In the genomic region with DNA sequence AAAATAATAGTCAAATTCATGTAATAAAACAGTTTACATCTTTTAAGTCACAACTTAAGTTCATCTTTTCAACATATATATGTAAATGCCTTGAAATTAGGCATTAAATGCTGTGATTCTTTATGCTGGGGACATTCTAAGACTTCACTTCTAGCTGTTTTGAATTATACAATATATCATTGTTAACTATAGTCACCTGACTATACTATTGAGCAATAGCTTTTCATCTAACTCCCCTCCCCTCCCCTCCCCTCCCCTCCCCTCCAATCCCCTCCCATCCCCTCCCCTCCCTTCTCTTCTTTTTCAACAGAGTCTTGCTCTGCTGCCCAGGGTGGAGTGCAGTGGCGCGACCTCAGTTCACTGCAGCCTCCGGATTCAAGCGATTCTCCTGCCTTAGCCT, we compare ENCODE assay signal across 6 cellular contexts.
"Had no signal": no experiment of that assay in that cellular context is flagged by ENCODE, and none has a peak within 500 bp of the region (broad histone marks: within the 10 kb centered on the region; RNA-seq: fewer than 3 reads in every experiment).

No MANE protein-coding gene starts in this region.

- H3K9ac ChIP-seq: KMS-11 had no signal

- DNase-seq: IMR-90, KBM-7, KG1 had no signal

- H3K4me2 ChIP-seq: KMS-11 had no signal

- FAIRE-seq: HTR-8/SVneo had no signal

- H3K27ac ChIP-seq: HL-60, KMS-11 had no signal
